In genomic region chr2:235634435-235635152, GRCh38 we compare ENCODE assay signal across 28 cellular contexts.
DNase-seq lines count a peak whose midpoint lies in the region; ATAC-seq and TF ChIP-seq lines count a peak whose summit lies in the region.
"Had no signal": no experiment of that assay in that cellular context is flagged by ENCODE, and none has a peak within 500 bp of the region (broad histone marks: within the 10 kb centered on the region; RNA-seq: fewer than 3 reads in every experiment).

No MANE protein-coding gene starts in this region.

- no peak overlapping the region for H3K56ac ChIP-seq in mesendoderm (ENCODE audit: low read length)

- H3K9ac ChIP-seq in SK-N-SH, result no peak overlapping the region
- no peak overlapping the region for H3K9ac ChIP-seq in mesendoderm (ENCODE audit: low read length)
- H3K9ac ChIP-seq: neural progenitor cell had no signal

- in situ Hi-C loops in ACHN (cut with HindIII; ENCODE audit: low pct_ligation_motif_present, low pct_unique_long_range_greater_than_20kb, low sequenced_read_pairs), result no loop called here

- WGBS in SK-N-SH (ENCODE audit: low lambda C conversion rate), result 85% methylated on average over 12 of the region's 12 CpGs
- no CpG with 5 or more reads among the region's 12 CpGs for WGBS in mesendoderm (ENCODE audit: extremely low coverage, insufficient coverage, low lambda C conversion rate)

- CTCF ChIA-PET in SK-N-SH (lab: Yijun Ruan, JAX), result interaction anchor here (0.5 to 1.1 kb wide), 3 partner anchors 37 to 106 kb away, joined by 3 to 4 read pairs (median 3); no protein-coding TSS in a partner anchor

- no peak overlapping the region for H2BK120ac ChIP-seq in mesendoderm (ENCODE audit: low read depth, low read length)

- H3K27ac ChIP-seq in SK-N-SH (ENCODE audit: low read depth in 2 of 2, low read length in 1 of 2), result peak overlapping the region; percentile 11 to 29; a peak in 2 of 4 replicates
- peak overlapping the region; percentile 56 for H3K27ac ChIP-seq in osteoblast (ENCODE audit: low read depth, low read length)
- H3K27ac ChIP-seq in mesendoderm (ENCODE audit: low read depth, low read length), result no peak overlapping the region
- H3K27ac ChIP-seq: A549, cardiac muscle cell, HL-60, neural progenitor cell, transverse colon had no signal

- no peak overlapping the region for H3K4me3 ChIP-seq in SK-N-SH (ENCODE audit: low read depth in 2 of 2, low read length in 1 of 2)
- H3K4me3 ChIP-seq in osteoblast (ENCODE audit: insufficient read depth, low read length), result peak overlapping the region; percentile 30
- no peak overlapping the region for H3K4me3 ChIP-seq in mesendoderm (ENCODE audit: low read length)
- H3K4me3 ChIP-seq: A549, cardiac muscle cell, neural progenitor cell, transverse colon had no signal

- H3K27me3 ChIP-seq in SK-N-SH (ENCODE audit: insufficient read depth) (no peaks in the 10 kb centered on the region), osteoblast (ENCODE audit: insufficient read depth, low read length) (no peaks in the 10 kb centered on the region), mesendoderm (ENCODE audit: insufficient read depth, low read length, poor library complexity) (no peaks in the 10 kb centered on the region)
- H3K27me3 ChIP-seq: cardiac muscle cell, neural progenitor cell, transverse colon had no signal

- no peak overlapping the region for H3K4ac ChIP-seq in mesendoderm (ENCODE audit: low read depth, low read length)

- no peak overlapping the region for H3K18ac ChIP-seq in mesendoderm (ENCODE audit: low read length)

- peak overlapping the region; percentile 18; the same call in 1 of the 2 replicates for H3K4me2 ChIP-seq in SK-N-SH
- peak overlapping the region; percentile 54 for H3K4me2 ChIP-seq in osteoblast (ENCODE audit: insufficient read depth, low read length)
- H3K4me2 ChIP-seq in mesendoderm (ENCODE audit: low read length), result no peak overlapping the region
- H3K4me2 ChIP-seq: A549, neural progenitor cell had no signal

- no peaks in the 10 kb centered on the region for H3K9me3 ChIP-seq in SK-N-SH
- H3K9me3 ChIP-seq in osteoblast (ENCODE audit: low read depth, low read length), result no peaks in the 10 kb centered on the region
- H3K9me3 ChIP-seq: A549, transverse colon had no signal

- H4K5ac ChIP-seq in mesendoderm (ENCODE audit: low read length), result no peak overlapping the region

- H2AK5ac ChIP-seq in mesendoderm (ENCODE audit: low read length), result no peak overlapping the region

- DNase-seq in AG08396 (ENCODE audit: low spot score) (peak; percentile 24), SK-N-SH (no peak), fibroblast of gingiva (ENCODE audit: low read depth) (peak; percentile 58), osteoblast (ENCODE audit: insufficient read length, low spot score, missing footprints) (no peak), ACHN (no peak), NCI-H146 (lab: John Stamatoyannopoulos, UW) (no peak), mesendoderm (no peak)
- DNase-seq: activated CD4-positive, CD25-positive, alpha-beta regulatory T cell; activated CD8-positive, alpha-beta T cell treated with anti-CD3 and anti-CD28 coated beads, Interleukin-2, amount 10 ng/mL, durations not matched to agents 7 days and 5 days; activated naive CD8-positive, alpha-beta T cell treated with anti-CD3 and anti-CD28 coated beads, Interleukin-2, amount 10 ng/mL, durations not matched to agents 7 days and 5 days; activated T-cell treated with anti-CD3 and anti-CD28 coated beads, Interleukin-2, amount 50 U/mL, for 48 hours; CD4-positive, alpha-beta T cell; DMS53; effector CD4-positive, alpha-beta T cell; left colon; NCI-H1048; NCI-H2081 treated with DMSO at 0.1 percent for 48 hours; NCI-H526; retina; Right ventricle myocardium superior; T-helper 17 cell; transverse colon had no signal

- H4K8ac ChIP-seq in mesendoderm (ENCODE audit: low read depth, low read length), result no peak overlapping the region

- POLR2A ChIA-PET in SK-N-SH (lab: Yijun Ruan, JAX), result no interaction called here

- no peak overlapping the region for H2BK5ac ChIP-seq in mesendoderm (ENCODE audit: low read length)

- H3K23ac ChIP-seq in mesendoderm (ENCODE audit: low read length), result no peak overlapping the region

- H3K79me2 ChIP-seq in SK-N-SH (ENCODE audit: insufficient read depth) (peaks cover 3% of the 10 kb centered on the region; the same call in 1 of the 2 replicates), osteoblast (ENCODE audit: insufficient read depth, low read length) (peaks cover 40% of the 10 kb centered on the region), mesendoderm (ENCODE audit: control insufficient read depth, insufficient read depth, low read length) (no peaks in the 10 kb centered on the region)

- no peak overlapping the region for H2BK15ac ChIP-seq in mesendoderm (replicated peaks; ENCODE audit: low read depth)

- TF ChIP-seq CTCF in SK-N-SH (IDR thresholded peaks at IDR 0.05) (no peak), osteoblast (IDR thresholded peaks at IDR 0.05; ENCODE audit: extremely low read depth, low read depth, low read length) (no peak)

- no peak for ATAC-seq in GM21367 (IDR thresholded peaks at IDR 0.05; ENCODE audit: unreplicated experiment)
- ATAC-seq: A549; activated CD8-positive, alpha-beta T cell treated with anti-CD3 and anti-CD28 coated beads, Interleukin-2, amount 10 ng/mL, durations not matched to agents 7 days and 5 days; left colon; stimulated activated memory B cell treated with anti-CD40 and anti-IgM and Interleukin-4, amounts not matched to agents 10 μg/mL and 1 μg/mL and 100 μg/mL, for 72 hours; T-helper 17 cell had no signal

- no peak for TF ChIP-seq EP300 in SK-N-SH (IDR thresholded peaks at IDR 0.05; ENCODE audit: borderline replicate concordance in 1 of 2, low read depth in 1 of 2, low read length in 1 of 2)

- peaks cover 0 to 18% of the 10 kb centered on the region in 2 experiments; a peak in 3 of 4 replicates for H3K4me1 ChIP-seq in SK-N-SH (ENCODE audit: control insufficient read depth in 1 of 2, insufficient read depth in 2 of 2, low read depth in 1 of 2, low read length in 1 of 2)
- H3K4me1 ChIP-seq in osteoblast (ENCODE audit: insufficient read depth, low read length), result peaks cover 26% of the 10 kb centered on the region
- no peaks in the 10 kb centered on the region for H3K4me1 ChIP-seq in mesendoderm (ENCODE audit: control insufficient read depth, low read depth, low read length)
- H3K4me1 ChIP-seq: A549 had no signal

- peaks cover 1% of the 10 kb centered on the region for H3F3A ChIP-seq in SK-N-SH (replicated peaks; ENCODE audit: insufficient read depth)

- H2AFZ ChIP-seq in SK-N-SH (ENCODE audit: low read depth) (no peak overlapping the region), osteoblast (ENCODE audit: low read length) (no peak overlapping the region)
- H2AFZ ChIP-seq: neural progenitor cell had no signal

- H3K36me3 ChIP-seq in SK-N-SH (replicated peaks in 1 of 2; ENCODE audit: control insufficient read depth in 1 of 2, insufficient read depth in 2 of 2, low read length in 1 of 2) (no peaks in the 10 kb centered on the region), osteoblast (ENCODE audit: insufficient read depth, low read length) (no peaks in the 10 kb centered on the region), mesendoderm (ENCODE audit: control insufficient read depth, insufficient read depth, low read length) (no peaks in the 10 kb centered on the region)
- H3K36me3 ChIP-seq: cardiac muscle cell, neural progenitor cell, transverse colon had no signal

- no peak for TF ChIP-seq RAD21 in SK-N-SH (IDR thresholded peaks at IDR 0.05; ENCODE audit: low read length)

- peaks cover 17% of the 10 kb centered on the region for H3K79me1 ChIP-seq in mesendoderm (ENCODE audit: low read length)

- no peaks in the 10 kb centered on the region for H4K20me1 ChIP-seq in SK-N-SH (ENCODE audit: insufficient read depth)
- H4K20me1 ChIP-seq in osteoblast (ENCODE audit: insufficient read depth, low read length), result peaks cover 23% of the 10 kb centered on the region

- H3K9me2 ChIP-seq in SK-N-SH, result no peaks in the 10 kb centered on the region

TF ChIP-seq in SK-N-SH, 30 proteins besides CTCF, POLR2A, EP300 and RAD21:
- TF ChIP-seq TCF12 (IDR thresholded peaks at IDR 0.05) (0 out of 2 replicates have a peak, but pooled peaks have one; percentile 12), NFIC (IDR thresholded peaks at IDR 0.05; ENCODE audit: borderline replicate concordance) (no peak)

Comparison
In these comparisons a context has a peak if more than half of its experiments do, and no peak if none do; other contexts are left out.
1. DNase-seq: peak in AG08396 (single experiment) and fibroblast of gingiva (single experiment); none in SK-N-SH (single experiment), osteoblast (single experiment), ACHN (single experiment), NCI-H146 (single experiment) and mesendoderm (single experiment).